ENCODE assay signal across 2 cellular contexts in genomic region chr1:119000371-119001180, GRCh38.
TF ChIP-seq lines count a peak whose summit lies in the region.

No MANE protein-coding gene starts in this region.

TF ChIP-seq in GM23338, 12 proteins besides CTCF, POLR2A, EP300 and RAD21:
- TF ChIP-seq ZNF114 (CRISPR knock-in tag; IDR thresholded peaks at IDR 0.05) (no peak), EZH2 (IDR thresholded peaks at IDR 0.05; ENCODE audit: low read depth, unreplicated experiment) (peak; percentile 99), ZNF462 (CRISPR knock-in tag; IDR thresholded peaks at IDR 0.05) (no peak), NANOG (IDR thresholded peaks at IDR 0.05; ENCODE audit: borderline replicate concordance) (no peak), POLR2AphosphoS5 (IDR thresholded peaks at IDR 0.05; ENCODE audit: low read depth) (no peak), CREB1 (CRISPR knock-in tag; IDR thresholded peaks at IDR 0.05; ENCODE audit: low read depth) (no peak), REST (IDR thresholded peaks at IDR 0.05; ENCODE audit: unreplicated experiment) (no peak), EZH2phosphoT487 (IDR thresholded peaks at IDR 0.05; ENCODE audit: unreplicated experiment) (peak; percentile 97)

TF ChIP-seq in GM12878, 131 proteins besides CTCF, POLR2A, EP300 and RAD21:
- no peak for TF ChIP-seq YY1 (IDR thresholded peaks at IDR 0.05; ENCODE audit: low read depth, low read length)
- no peak for TF ChIP-seq ZNF207 (IDR thresholded peaks at IDR 0.05; ENCODE audit: borderline replicate concordance)
- no peak for TF ChIP-seq KAT2A (conservative IDR thresholded peaks at IDR 0.05; ENCODE audit: control insufficient read depth, low read depth, low read length)
- TF ChIP-seq IKZF2 (IDR thresholded peaks at IDR 0.05), result no peak
TF ChIP-seq in GM12878: peak in this region for 0.
